In genomic region chr7:99193527-99194214, GRCh38 we compare ENCODE assay signal across 19 cellular contexts. TPM values are rescaled to one million over a fixed set of nuclear protein-coding genes. Genes with fewer than 3 reads are reported as not detected.
DNase-seq lines count a peak whose midpoint lies in the region; ATAC-seq, FAIRE-seq and TF ChIP-seq lines count a peak whose summit lies in the region.
"Had no signal": no experiment of that assay in that cellular context is flagged by ENCODE, and none has a peak within 500 bp of the region (broad histone marks: within the 10 kb centered on the region; RNA-seq: fewer than 3 reads in every experiment).

No MANE protein-coding gene starts in this region.

- H3K27me3 ChIP-seq in IMR-90 (ENCODE audit: control insufficient read depth, insufficient read depth, low read length) (no peaks in the 10 kb centered on the region; the same call in none of the 2 replicates), K562 (ENCODE audit: control insufficient read depth in 2 of 2, insufficient read depth in 2 of 2, low read length in 2 of 2) (peaks cover 32 to 56% of the 10 kb centered on the region in 2 experiments; a peak in 4 of 5 replicates), hepatocyte (no peaks in the 10 kb centered on the region)
- H3K27me3 ChIP-seq: BLaER1, ovary, suprapubic skin had no signal

- CTCF ChIA-PET in IMR-90 (lab: Yijun Ruan, JAX) (no interaction called here), K562 (lab: Yijun Ruan, JAX; ENCODE audit: low intra/inter-chr PET ratio) (no interaction called here)

- TF ChIP-seq EP300 in K562 (IDR thresholded peaks at IDR 0.05; ENCODE audit: low read length): no peak

- no peak overlapping the region for H4K91ac ChIP-seq in IMR-90 (ENCODE audit: insufficient read depth, low read depth, low read length)

- H3K9me1 ChIP-seq in IMR-90 (ENCODE audit: insufficient read depth, low read length) (peaks cover 11% of the 10 kb centered on the region), K562 (ENCODE audit: control insufficient read depth, insufficient read depth, low read length) (no peaks in the 10 kb centered on the region)

- no peaks in the 10 kb centered on the region for H3K27me3 Mint-ChIP-seq in activated naive CD8-positive, alpha-beta T cell treated with anti-CD3 and anti-CD28 coated beads for 36 hours

- in situ Hi-C loops in IMR-90 (cut with MboI; ENCODE audit: low sequenced_read_pairs) (no loop called here), K562 (cut with MboI) (no loop called here)

- peaks cover 5% of the 10 kb centered on the region for H3K4me1 Mint-ChIP-seq in activated naive CD8-positive, alpha-beta T cell treated with anti-CD3 and anti-CD28 coated beads for 36 hours

- BruUV-seq in IMR-90 (replicated peaks; lab: Mats Ljungman, UMichigan): no TSS peak
- no TSS peak for BruUV-seq in K562 (replicated peaks; lab: Mats Ljungman, UMichigan)

- H3K79me2 ChIP-seq in K562 (ENCODE audit: control insufficient read depth, insufficient read depth, low read length): no peaks in the 10 kb centered on the region
- no peaks in the 10 kb centered on the region for H3K79me2 ChIP-seq in hepatocyte

- H2AK9ac ChIP-seq in IMR-90 (replicated peaks; ENCODE audit: low read depth, low read length, poor library complexity): no peak overlapping the region

- H3K4ac ChIP-seq in IMR-90 (ENCODE audit: low read depth, low read length): no peak overlapping the region

- no peak for FAIRE-seq in K562 (lab: Jason Lieb, UNC)
- FAIRE-seq: TTC549 had no signal

- H4K8ac ChIP-seq in IMR-90 (ENCODE audit: low read depth in 2 of 2, low read length in 2 of 2): no peak overlapping the region

- H3K9me3 ChIP-seq in IMR-90 (ENCODE audit: control insufficient read depth, insufficient read depth, low read length): peaks cover 2% of the 10 kb centered on the region; the same call in 1 of the 2 replicates
- peaks cover 4% of the 10 kb centered on the region; the same call in 1 of the 2 replicates for H3K9me3 ChIP-seq in K562 (replicated peaks; ENCODE audit: control insufficient read depth, insufficient read depth, low read depth, low read length)
- no peaks in the 10 kb centered on the region for H3K9me3 ChIP-seq in hepatocyte (ENCODE audit: low read depth)
- H3K9me3 ChIP-seq: ovary, suprapubic skin had no signal

- no peak overlapping the region for H2BK120ac ChIP-seq in IMR-90 (ENCODE audit: low read depth, low read length)

- dilution Hi-C loops in IMR-90 (cut with HindIII; ENCODE audit: low sequenced_read_pairs, unreplicated experiment): no loop called here

- H3K23ac ChIP-seq in IMR-90 (ENCODE audit: low read depth, low read length): no peak overlapping the region

- peaks cover 9% of the 10 kb centered on the region for H3K36me3 Mint-ChIP-seq in activated naive CD8-positive, alpha-beta T cell treated with anti-CD3 and anti-CD28 coated beads for 36 hours

- H2BK20ac ChIP-seq in IMR-90 (ENCODE audit: low read depth, low read length): no peak overlapping the region

- H4K20me1 ChIP-seq in IMR-90 (ENCODE audit: insufficient read depth, low read length) (no peaks in the 10 kb centered on the region), K562 (replicated peaks; ENCODE audit: control insufficient read depth, insufficient read depth, low read length) (no peaks in the 10 kb centered on the region), hepatocyte (ENCODE audit: insufficient read depth, poor library complexity, severe bottlenecking) (no peaks in the 10 kb centered on the region)
- H4K20me1 ChIP-seq: BLaER1 had no signal

- TF ChIP-seq POLR2A in IMR-90 (IDR thresholded peaks at IDR 0.05; ENCODE audit: low read depth, low read length) (no peak), K562 (conservative IDR thresholded peaks at IDR 0.05) (no peak)

- H3K79me1 ChIP-seq in IMR-90 (ENCODE audit: low read depth in 1 of 2, low read length in 2 of 2): no peaks in the 10 kb centered on the region

- H2AK5ac ChIP-seq in IMR-90 (ENCODE audit: low read depth, low read length): no peak overlapping the region

- no peak overlapping the region for H3K14ac ChIP-seq in IMR-90 (replicated peaks; ENCODE audit: low read depth, low read length)

- intact Hi-C loops in IMR-90 (cut with micrococcal nuclease) (no loop called here), K562 (cut with micrococcal nuclease) (no loop called here)

- H2BK15ac ChIP-seq in IMR-90 (ENCODE audit: low read depth, low read length): no peak overlapping the region

- WGBS in IMR-90 (ENCODE audit: extremely low coverage in 2 of 2, insufficient read length in 1 of 2), 2 experiments: 60% methylated on average over 1 of the region's 6 CpGs; no CpG with 5 or more reads in 1 of the 2 experiments
- WGBS in K562 (ENCODE audit: insufficient coverage, low coverage, missing lambda C conversion rate): 0% methylated on average over 6 of the region's 6 CpGs
- WGBS in hepatocyte (ENCODE audit: low lambda C conversion rate, missing lambda C conversion rate): 80% methylated on average over 6 of the region's 6 CpGs

- H3K9ac ChIP-seq in IMR-90 (ENCODE audit: low read depth, low read length): no peak overlapping the region
- H3K9ac ChIP-seq in K562 (ENCODE audit: insufficient read depth in 1 of 2, low read depth in 2 of 2, low read length in 2 of 2): no peak overlapping the region
- H3K9ac ChIP-seq: BLaER1 had no signal

- no peak overlapping the region for H2BK5ac ChIP-seq in IMR-90 (ENCODE audit: low read depth, low read length, poor library complexity, severe bottlenecking)

- H4K5ac ChIP-seq in IMR-90 (ENCODE audit: low read depth, low read length): no peak overlapping the region

- no peak overlapping the region for H3K27ac ChIP-seq in IMR-90 (ENCODE audit: insufficient read depth, low read length)
- H3K27ac ChIP-seq in K562 (ENCODE audit: extremely low read depth, low read depth, low read length): no peak overlapping the region
- peak overlapping the region; percentile 45 for H3K27ac ChIP-seq in hepatocyte
- H3K27ac ChIP-seq: BLaER1, heart right ventricle, ovary, suprapubic skin had no signal

- H3K9me3 Mint-ChIP-seq in activated naive CD8-positive, alpha-beta T cell treated with anti-CD3 and anti-CD28 coated beads for 36 hours: peaks cover 18% of the 10 kb centered on the region

- TF ChIP-seq CTCF in AG09319 (IDR thresholded peaks at IDR 0.05; ENCODE audit: low read depth, low read length) (no peak), IMR-90 (conservative IDR thresholded peaks at IDR 0.05; ENCODE audit: low read depth, low read length) (no peak), K562 (IDR thresholded peaks at IDR 0.05 in 2 of 3, conservative IDR thresholded peaks at IDR 0.05 in 1 of 3; ENCODE audit: insufficient read depth in 2 of 3, low read depth in 1 of 3, low read length in 3 of 3) (no peak), hepatocyte (IDR thresholded peaks at IDR 0.05; ENCODE audit: poor library complexity) (no peak)

- no peak overlapping the region for H2AFZ ChIP-seq in IMR-90 (replicated peaks; ENCODE audit: low read length, poor library complexity)
- no peak overlapping the region for H2AFZ ChIP-seq in K562 (ENCODE audit: low read depth, low read length)
- H2AFZ ChIP-seq in hepatocyte: no peak overlapping the region

- no peak overlapping the region for H3K18ac ChIP-seq in IMR-90 (ENCODE audit: low read depth, low read length)

- H3K27ac Mint-ChIP-seq in activated naive CD8-positive, alpha-beta T cell treated with anti-CD3 and anti-CD28 coated beads for 36 hours: no peak overlapping the region
- H3K27ac Mint-ChIP-seq: endodermal cell had no signal

- ATAC-seq in IMR-90 (ENCODE audit: low read depth) (peak; percentile 54), K562 (no peak; the same call in 2 of the 3 replicates), HG03039 (IDR thresholded peaks at IDR 0.05; ENCODE audit: unreplicated experiment) (no peak), GM21825 (IDR thresholded peaks at IDR 0.05; ENCODE audit: unreplicated experiment) (no peak)
- ATAC-seq: heart right ventricle, left colon, mucosa of descending colon had no signal

- DNase-seq in AG09319 (ENCODE audit: extremely low read depth, low read depth): peak; percentile 36
- DNase-seq in IMR-90: peak; percentile 64
- no peak for DNase-seq in K562 (ENCODE audit: extremely low read depth in 1 of 4, low spot score in 3 of 4)
- DNase-seq in hepatocyte (ENCODE audit: low spot score): no peak
- no peak for DNase-seq in activated naive CD8-positive, alpha-beta T cell treated with anti-CD3 and anti-CD28 coated beads for 36 hours
- DNase-seq in NCI-H1092 treated with DMSO at 0.1 percent for 48 hours (lab: John Stamatoyannopoulos, UW): no peak
- DNase-seq: activated CD4-positive, alpha-beta T cell treated with anti-CD3 and anti-CD28 coated beads, Interleukin-2, amount 50 U/mL, for 48 hours; DND-41; endodermal cell; heart right ventricle; left colon; mucosa of descending colon; ovary had no signal

- POLR2A ChIA-PET in IMR-90 (lab: Charles Lee; ENCODE audit: unreplicated experiment) (no interaction called here), K562 (lab: Yijun Ruan, JAX) (interaction anchor here (0.6 kb wide), 1 partner anchor 49 kb away, joined by 4 read pairs; no protein-coding TSS in a partner anchor)

- H3K56ac ChIP-seq in IMR-90 (ENCODE audit: extremely low read depth, insufficient read depth, low read length): no peak overlapping the region

- no peaks in the 10 kb centered on the region for H3K9me2 ChIP-seq in hepatocyte (replicated peaks; ENCODE audit: insufficient read depth)

- no peak overlapping the region for H3K4me3 ChIP-seq in IMR-90 (ENCODE audit: insufficient read depth, low read depth, low read length)
- H3K4me3 ChIP-seq in K562: no peak overlapping the region
- no peak overlapping the region for H3K4me3 ChIP-seq in hepatocyte
- H3K4me3 ChIP-seq: BLaER1, heart right ventricle, mucosa of descending colon, ovary, suprapubic skin had no signal

- H3K4me3 Mint-ChIP-seq in activated naive CD8-positive, alpha-beta T cell treated with anti-CD3 and anti-CD28 coated beads for 36 hours: no peak overlapping the region
- H3K4me3 Mint-ChIP-seq: endodermal cell had no signal

- TF ChIP-seq RAD21 in IMR-90 (IDR thresholded peaks at IDR 0.05; ENCODE audit: low read length) (no peak), K562 (CRISPR knock-in tag; conservative IDR thresholded peaks at IDR 0.05 in 1 of 2, IDR thresholded peaks at IDR 0.05 in 1 of 2) (no peak)

- no peaks in the 10 kb centered on the region for H3K36me3 ChIP-seq in IMR-90 (ENCODE audit: control insufficient read depth, insufficient read depth, low read length)
- no peaks in the 10 kb centered on the region for H3K36me3 ChIP-seq in K562 (ENCODE audit: control insufficient read depth, insufficient read depth, low read length)
- no peaks in the 10 kb centered on the region for H3K36me3 ChIP-seq in hepatocyte (replicated peaks; ENCODE audit: insufficient read depth, low read depth)
- H3K36me3 ChIP-seq: BLaER1, heart right ventricle, ovary, suprapubic skin had no signal

- H3K4me2 ChIP-seq in IMR-90 (ENCODE audit: low read depth, low read length): no peak overlapping the region
- no peak overlapping the region for H3K4me2 ChIP-seq in K562 (ENCODE audit: insufficient read depth, low read length)
- H3K4me2 ChIP-seq in hepatocyte: no peak overlapping the region
- H3K4me2 ChIP-seq: BLaER1 had no signal

- peaks cover 2% of the 10 kb centered on the region for H3K4me1 ChIP-seq in IMR-90 (ENCODE audit: control insufficient read depth, insufficient read depth, low read length)
- H3K4me1 ChIP-seq in K562 (replicated peaks in 1 of 2; ENCODE audit: control insufficient read depth in 2 of 2, insufficient read depth in 2 of 2, low read length in 2 of 2): no peaks in the 10 kb centered on the region
- H3K4me1 ChIP-seq in hepatocyte (ENCODE audit: insufficient read depth): no peaks in the 10 kb centered on the region
- H3K4me1 ChIP-seq: heart right ventricle, suprapubic skin had no signal

RNA-seq across cellular contexts. Expression of gene KPNA7, which starts 14.2 kb away (rescaled TPM):
- not detected in 2 replicates for total RNA-seq in IMR-90 (2012; rRNA removed)
- not detected in 2 replicates for polyA plus RNA-seq in IMR-90 (2012; rRNA removed)
- not detected in 2 replicates for polyA plus RNA-seq in IMR-90 (2012; cell fraction: cytosol; rRNA removed)
- polyA plus RNA-seq in IMR-90 (2012; cell fraction: nucleus; rRNA removed; ENCODE audit: low replicate concordance): not detected in 2 replicates
- total RNA-seq in K562 (2011; cell fraction: chromatin; rRNA removed; ENCODE audit: low replicate concordance): not detected in 2 replicates
- total RNA-seq in K562 (2011; cell fraction: nucleolus; rRNA removed): not detected in 2 replicates
- not detected in 2 replicates for total RNA-seq in K562 (2011; cell fraction: nucleoplasm; rRNA removed)
- not detected in 2 replicates for total RNA-seq in K562 (2014; rRNA removed)
- not detected in 2 replicates for total RNA-seq in K562 (2014; rRNA removed; fragmentation: Illumina TruSeq; extraction: Trizol)
- total RNA-seq in K562 (2015; rRNA removed; fragmentation: Illumina TruSeq; extraction: Trizol): not detected in 2 replicates
- not detected in 2 replicates for total RNA-seq in K562 (2021)
- polyA plus RNA-seq in K562 (2011; rRNA removed): not detected in 2 replicates
- polyA plus RNA-seq in K562 (2011; cell fraction: cytosol; rRNA removed): 0.07 TPM in 1 of 2 replicates, not detected in the other
- not detected in 2 replicates for polyA plus RNA-seq in K562 (2011; cell fraction: nucleus; rRNA removed)
- polyA plus RNA-seq in K562 (2012): not detected in 2 replicates
- not detected in 2 replicates for polyA plus RNA-seq in K562 (2014; fragmentation: Illumina TruSeq; extraction: Trizol)
- polyA plus RNA-seq in K562 (2014; fragmentation: Nextera tagmentation; extraction: Ambion mirVana): not detected
- not detected in 2 replicates for polyA plus RNA-seq in K562 (2014; rRNA removed)
- polyA minus RNA-seq in K562 (2011; rRNA and poly(A)+ RNA removed): not detected in 2 replicates
- polyA minus RNA-seq in K562 (2011; cell fraction: cytosol; rRNA and poly(A)+ RNA removed): not detected in 2 replicates
- not detected in 2 replicates for polyA minus RNA-seq in K562 (2011; cell fraction: nucleus; rRNA and poly(A)+ RNA removed)
- total RNA-seq in hepatocyte: 0.17 and 0.52 TPM in 2 replicates
- 0.66 and 0.76 TPM in 2 replicates for polyA plus RNA-seq in hepatocyte
- total RNA-seq in activated naive CD8-positive, alpha-beta T cell treated with anti-CD3 and anti-CD28 coated beads for 36 hours: not detected
- total RNA-seq: endodermal cell, heart right ventricle, ovary, SK-MEL-5, suprapubic skin had no signal

RNA-seq across cellular contexts. Expression of gene SMURF1, which starts 49.8 kb away (rescaled TPM):
- total RNA-seq in IMR-90 (2012; rRNA removed): 20.3 and 21.7 TPM in 2 replicates
- polyA plus RNA-seq in IMR-90 (2012; rRNA removed): 13.3 and 13.4 TPM in 2 replicates
- 6.4 and 8.0 TPM in 2 replicates for polyA plus RNA-seq in IMR-90 (2012; cell fraction: cytosol; rRNA removed)
- 24.1 and 44.4 TPM in 2 replicates for polyA plus RNA-seq in IMR-90 (2012; cell fraction: nucleus; rRNA removed; ENCODE audit: low replicate concordance)
- total RNA-seq in K562 (2011; cell fraction: chromatin; rRNA removed; ENCODE audit: low replicate concordance): 44.4 and 51.4 TPM in 2 replicates
- 19.2 and 23.2 TPM in 2 replicates for total RNA-seq in K562 (2011; cell fraction: nucleolus; rRNA removed)
- 27.4 and 30.5 TPM in 2 replicates for total RNA-seq in K562 (2011; cell fraction: nucleoplasm; rRNA removed)
- total RNA-seq in K562 (2014; rRNA removed): 13.5 and 14.8 TPM in 2 replicates
- total RNA-seq in K562 (2014; rRNA removed; fragmentation: Illumina TruSeq; extraction: Trizol): 10.5 and 11.6 TPM in 2 replicates
- total RNA-seq in K562 (2015; rRNA removed; fragmentation: Illumina TruSeq; extraction: Trizol): 12.8 and 13.1 TPM in 2 replicates
- 18.2 and 20.1 TPM in 2 replicates for total RNA-seq in K562 (2021)
- 10.1 and 10.3 TPM in 2 replicates for polyA plus RNA-seq in K562 (2011; rRNA removed)
- 6.5 and 7.0 TPM in 2 replicates for polyA plus RNA-seq in K562 (2011; cell fraction: cytosol; rRNA removed)
- 15.9 and 21.8 TPM in 2 replicates for polyA plus RNA-seq in K562 (2011; cell fraction: nucleus; rRNA removed)
- polyA plus RNA-seq in K562 (2012): 11.3 and 12.0 TPM in 2 replicates
- 14.4 and 16.1 TPM in 2 replicates for polyA plus RNA-seq in K562 (2014; fragmentation: Illumina TruSeq; extraction: Trizol)
- 1 to 10 TPM; 1.0 to 1.3 TPM for polyA plus RNA-seq in K562 (2014; fragmentation: Nextera tagmentation; extraction: Ambion mirVana)
- polyA plus RNA-seq in K562 (2014; rRNA removed): 12.5 and 12.6 TPM in 2 replicates
- polyA minus RNA-seq in K562 (2011; rRNA and poly(A)+ RNA removed): 10.2 and 11.4 TPM in 2 replicates
- 5.6 and 7.7 TPM in 2 replicates for polyA minus RNA-seq in K562 (2011; cell fraction: cytosol; rRNA and poly(A)+ RNA removed)
- 7.7 and 9.3 TPM in 2 replicates for polyA minus RNA-seq in K562 (2011; cell fraction: nucleus; rRNA and poly(A)+ RNA removed)
- total RNA-seq in hepatocyte: 20.2 and 21.7 TPM in 2 replicates
- 12.4 and 13.4 TPM in 2 replicates for polyA plus RNA-seq in hepatocyte
- total RNA-seq in activated naive CD8-positive, alpha-beta T cell treated with anti-CD3 and anti-CD28 coated beads for 36 hours: 10 to 100 TPM; 12.3 TPM

Comparison
In these comparisons a context has a peak if more than half of its experiments do, and no peak if none do; other contexts are left out.
1. DNase-seq: peak in AG09319 (single experiment) and IMR-90 (single experiment); none in K562 (0 of 4), hepatocyte (single experiment), activated naive CD8-positive, alpha-beta T cell treated with anti-CD3 and anti-CD28 coated beads for 36 hours (single experiment) and NCI-H1092 treated with DMSO at 0.1 percent for 48 hours (single experiment).